Comparison of ENCODE assay signal across 1 cellular context in the genomic region with DNA sequence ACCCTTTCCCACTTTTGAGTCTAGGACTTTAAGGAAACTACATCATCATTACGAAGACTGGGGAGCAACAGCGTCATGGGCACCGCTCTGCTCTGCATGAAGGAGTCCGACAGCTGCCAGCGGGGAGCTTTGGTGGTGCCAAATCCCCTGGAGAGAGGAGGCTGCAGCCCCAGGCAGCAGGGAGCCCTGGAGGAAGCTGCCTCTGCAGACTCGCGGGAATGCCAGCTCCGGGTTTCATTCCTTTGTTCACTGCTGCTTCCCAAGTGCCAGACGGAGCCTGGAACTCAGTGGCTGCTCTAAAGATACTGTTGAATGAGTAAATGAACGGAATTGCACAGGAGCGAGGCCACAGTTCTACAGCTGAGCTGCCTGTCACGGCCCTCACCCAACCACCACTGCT.
TF ChIP-seq lines count a peak whose summit lies in the region.

No MANE protein-coding gene starts in this region.

TF ChIP-seq in GM23338, 12 proteins besides CTCF, POLR2A, EP300 and RAD21 (continued from another document):
- TF ChIP-seq, protein P1, sequence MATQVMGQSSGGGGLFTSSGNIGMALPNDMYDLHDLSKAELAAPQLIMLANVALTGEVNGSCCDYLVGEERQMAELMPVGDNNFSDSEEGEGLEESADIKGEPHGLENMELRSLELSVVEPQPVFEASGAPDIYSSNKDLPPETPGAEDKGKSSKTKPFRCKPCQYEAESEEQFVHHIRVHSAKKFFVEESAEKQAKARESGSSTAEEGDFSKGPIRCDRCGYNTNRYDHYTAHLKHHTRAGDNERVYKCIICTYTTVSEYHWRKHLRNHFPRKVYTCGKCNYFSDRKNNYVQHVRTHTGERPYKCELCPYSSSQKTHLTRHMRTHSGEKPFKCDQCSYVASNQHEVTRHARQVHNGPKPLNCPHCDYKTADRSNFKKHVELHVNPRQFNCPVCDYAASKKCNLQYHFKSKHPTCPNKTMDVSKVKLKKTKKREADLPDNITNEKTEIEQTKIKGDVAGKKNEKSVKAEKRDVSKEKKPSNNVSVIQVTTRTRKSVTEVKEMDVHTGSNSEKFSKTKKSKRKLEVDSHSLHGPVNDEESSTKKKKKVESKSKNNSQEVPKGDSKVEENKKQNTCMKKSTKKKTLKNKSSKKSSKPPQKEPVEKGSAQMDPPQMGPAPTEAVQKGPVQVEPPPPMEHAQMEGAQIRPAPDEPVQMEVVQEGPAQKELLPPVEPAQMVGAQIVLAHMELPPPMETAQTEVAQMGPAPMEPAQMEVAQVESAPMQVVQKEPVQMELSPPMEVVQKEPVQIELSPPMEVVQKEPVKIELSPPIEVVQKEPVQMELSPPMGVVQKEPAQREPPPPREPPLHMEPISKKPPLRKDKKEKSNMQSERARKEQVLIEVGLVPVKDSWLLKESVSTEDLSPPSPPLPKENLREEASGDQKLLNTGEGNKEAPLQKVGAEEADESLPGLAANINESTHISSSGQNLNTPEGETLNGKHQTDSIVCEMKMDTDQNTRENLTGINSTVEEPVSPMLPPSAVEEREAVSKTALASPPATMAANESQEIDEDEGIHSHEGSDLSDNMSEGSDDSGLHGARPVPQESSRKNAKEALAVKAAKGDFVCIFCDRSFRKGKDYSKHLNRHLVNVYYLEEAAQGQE (IDR thresholded peaks at IDR 0.05; ENCODE audit: unreplicated experiment), result no peak
- TF ChIP-seq CREB1 (CRISPR knock-in tag; IDR thresholded peaks at IDR 0.05; ENCODE audit: low read depth), result no peak
